ENCODE assay signal across 18 cellular contexts in the genomic region with DNA sequence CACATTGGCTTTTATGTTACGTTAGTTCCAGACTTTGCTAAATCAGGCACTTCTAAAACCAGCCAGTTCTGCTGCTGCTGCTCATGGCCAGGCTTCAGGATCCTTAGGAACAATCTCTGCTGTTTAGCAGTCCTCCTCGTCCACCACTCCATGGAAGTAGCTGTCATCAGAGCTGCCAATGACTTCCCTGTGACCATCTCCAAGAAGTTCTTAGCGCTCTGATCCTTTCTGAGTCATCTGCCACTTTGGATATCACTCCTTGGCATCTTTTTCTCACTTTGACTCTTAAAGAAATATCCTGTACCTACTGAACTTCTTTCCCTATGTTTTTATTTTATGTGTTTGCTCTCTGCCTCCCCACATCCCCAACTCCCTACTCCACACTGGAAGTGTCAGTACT. TPM values are rescaled to one million over a fixed set of nuclear protein-coding genes. Genes with fewer than 3 reads are reported as not detected.
DNase-seq lines count a peak whose midpoint lies in the region; ATAC-seq and TF ChIP-seq lines count a peak whose summit lies in the region.
"Had no signal": no experiment of that assay in that cellular context is flagged by ENCODE, and none has a peak within 500 bp of the region (broad histone marks: within the 10 kb centered on the region; RNA-seq: fewer than 3 reads in every experiment).

No MANE protein-coding gene starts in this region.

- H3K27me3 ChIP-seq in Caco-2 (replicated peaks; ENCODE audit: control insufficient read depth, insufficient read depth, low read length) = no peaks in the 10 kb centered on the region
- no peaks in the 10 kb centered on the region for H3K27me3 ChIP-seq in Panc1 (ENCODE audit: control insufficient read depth, insufficient read depth, low read length)
- H3K27me3 ChIP-seq: foreskin keratinocyte, SJSA1 had no signal

- H3K27ac Mint-ChIP-seq in Caco-2 (ENCODE audit: unreplicated experiment) (peak overlapping the region; percentile 7), progenitor cell of endocrine pancreas (peak overlapping the region; percentile 95)
- H3K27ac Mint-ChIP-seq: activated naive CD4-positive, alpha-beta T cell treated with anti-CD3 and anti-CD28 coated beads, Interleukin-2, amount 10 ng/mL, durations not matched to agents 7 days and 5 days had no signal

- H3K36me3 ChIP-seq in Caco-2 (ENCODE audit: control insufficient read depth, insufficient read depth, low read length) (no peaks in the 10 kb centered on the region), Panc1 (ENCODE audit: control insufficient read depth, insufficient read depth, low read length) (no peaks in the 10 kb centered on the region)
- H3K36me3 ChIP-seq: left ventricle myocardium inferior, SJSA1 had no signal

- H3K27me3 Mint-ChIP-seq in Caco-2 (ENCODE audit: insufficient read depth, unreplicated experiment) (no peaks in the 10 kb centered on the region), progenitor cell of endocrine pancreas (no peaks in the 10 kb centered on the region)
- H3K27me3 Mint-ChIP-seq: naive B cell had no signal

- DNase-seq in Caco-2 = no peak
- no peak for DNase-seq in Panc1 (ENCODE audit: low read depth, low spot score)
- peak; percentile 39 for DNase-seq in fibroblast of mammary gland (ENCODE audit: low read depth)
- DNase-seq in progenitor cell of endocrine pancreas (ENCODE audit: low spot score, unreplicated experiment) = no peak
- no peak for DNase-seq in activated CD4-positive, alpha-beta T cell treated with anti-CD3 and anti-CD28 coated beads for 1 hour
- no peak for DNase-seq in NCI-H2081 treated with DMSO at 0.1 percent for 48 hours (lab: John Stamatoyannopoulos, UW)
- no peak for DNase-seq in NCI-H2196 (lab: John Stamatoyannopoulos, UW; ENCODE audit: unreplicated experiment)
- DNase-seq: activated CD4-positive, alpha-beta T cell treated with anti-CD3 and anti-CD28 coated beads for 48 hours; activated naive CD4-positive, alpha-beta T cell treated with anti-CD3 and anti-CD28 coated beads, Interleukin-2, amount 10 ng/mL, durations not matched to agents 7 days and 5 days; activated T-cell treated with anti-CD3 and anti-CD28 coated beads for 4 hours; effector memory CD4-positive, alpha-beta T cell; foreskin keratinocyte; H9; left ventricle myocardium inferior; naive B cell; NCI-H1694 had no signal

- H3K4me3 Mint-ChIP-seq in Caco-2 (ENCODE audit: unreplicated experiment) (no peak overlapping the region), progenitor cell of endocrine pancreas (ENCODE audit: low read depth) (no peak overlapping the region)
- H3K4me3 Mint-ChIP-seq: activated naive CD4-positive, alpha-beta T cell treated with anti-CD3 and anti-CD28 coated beads, Interleukin-2, amount 10 ng/mL, durations not matched to agents 7 days and 5 days; H9; naive B cell had no signal

- H3K36me3 Mint-ChIP-seq in Caco-2 (ENCODE audit: insufficient read depth, unreplicated experiment) (peaks cover 7% of the 10 kb centered on the region), progenitor cell of endocrine pancreas (ENCODE audit: insufficient read depth) (no peaks in the 10 kb centered on the region)
- H3K36me3 Mint-ChIP-seq: activated naive CD4-positive, alpha-beta T cell treated with anti-CD3 and anti-CD28 coated beads, Interleukin-2, amount 10 ng/mL, durations not matched to agents 7 days and 5 days; naive B cell had no signal

- intact Hi-C loops in Caco-2 (cut with micrococcal nuclease; ENCODE audit: unreplicated experiment) (no loop called here), Panc1 (cut with micrococcal nuclease; ENCODE audit: unreplicated experiment) (no loop called here)

- H3K9me3 Mint-ChIP-seq in Caco-2 (ENCODE audit: unreplicated experiment) (no peaks in the 10 kb centered on the region), progenitor cell of endocrine pancreas (ENCODE audit: low read depth) (no peaks in the 10 kb centered on the region)
- H3K9me3 Mint-ChIP-seq: activated naive CD4-positive, alpha-beta T cell treated with anti-CD3 and anti-CD28 coated beads, Interleukin-2, amount 10 ng/mL, durations not matched to agents 7 days and 5 days; H9; naive B cell had no signal

- in situ Hi-C loops in Panc1 (cut with HindIII; ENCODE audit: low pct_unique_long_range_greater_than_20kb, low sequenced_read_pairs) = loop anchor here (25.0 kb wide), 1 partner anchor 338 kb away; no protein-coding TSS in a partner anchor

- BruUV-seq in Caco-2 (replicated peaks; lab: Mats Ljungman, UMichigan) (no TSS peak), Panc1 (replicated peaks; lab: Mats Ljungman, UMichigan) (no TSS peak)

- TF ChIP-seq CTCF in Caco-2 (IDR thresholded peaks at IDR 0.05; ENCODE audit: insufficient read depth in 1 of 2, low read depth in 1 of 2, low read length in 1 of 2, severe bottlenecking in 1 of 2, unreplicated experiment in 1 of 2) (no peak), Panc1 (IDR thresholded peaks at IDR 0.05) (no peak), fibroblast of mammary gland (conservative IDR thresholded peaks at IDR 0.05; ENCODE audit: control insufficient read depth, insufficient read depth, low read depth, low read length) (no peak), progenitor cell of endocrine pancreas (IDR thresholded peaks at IDR 0.05; ENCODE audit: unreplicated experiment) (no peak)

- ATAC-seq in Panc1 (peak; percentile 51; the same call in 1 of the 2 replicates), HG03280 (IDR thresholded peaks at IDR 0.05; ENCODE audit: unreplicated experiment) (no peak)
- ATAC-seq: foreskin keratinocyte had no signal

- H3K9me3 ChIP-seq in Caco-2 (no peaks in the 10 kb centered on the region), Panc1 (ENCODE audit: control insufficient read depth, insufficient read depth, low read depth, low read length) (no peaks in the 10 kb centered on the region)
- H3K9me3 ChIP-seq: left ventricle myocardium inferior, SJSA1 had no signal

- POLR2A ChIA-PET in Caco-2 (lab: Charles Lee) = interaction anchor here (1.6 kb wide), 1 partner anchor 13 kb away, joined by 4 read pairs; no protein-coding TSS in a partner anchor
- POLR2A ChIA-PET in Panc1 (lab: Charles Lee) = no interaction called here

- peaks cover 67% of the 10 kb centered on the region for H3K4me1 ChIP-seq in Caco-2
- H3K4me1 ChIP-seq in Panc1 (ENCODE audit: control insufficient read depth, insufficient read depth, low read length) = peaks cover 39% of the 10 kb centered on the region

- H3K4me3 ChIP-seq in Caco-2 (ENCODE audit: low read depth, low read length) (no peak overlapping the region), Panc1 (ENCODE audit: low read depth in 2 of 2, low read length in 2 of 2) (no peak overlapping the region), fibroblast of mammary gland (ENCODE audit: control insufficient read depth, low read depth, low read length) (no peak overlapping the region)
- H3K4me3 ChIP-seq: left ventricle myocardium inferior, SJSA1 had no signal

- CTCF ChIA-PET in Caco-2 (lab: Charles Lee) = no interaction called here
- CTCF ChIA-PET in Panc1 (lab: Charles Lee) = no interaction called here

- H3K4me1 Mint-ChIP-seq in Caco-2 (ENCODE audit: low read depth, unreplicated experiment) (peaks cover 55% of the 10 kb centered on the region), progenitor cell of endocrine pancreas (ENCODE audit: low read depth) (peaks cover 57% of the 10 kb centered on the region)

- H3K27ac ChIP-seq in Panc1 (ENCODE audit: low read length) = peak overlapping the region; percentile 100
- H3K27ac ChIP-seq: foreskin keratinocyte, left ventricle myocardium inferior, SJSA1 had no signal

RNA-seq across cellular contexts. Expression of a gene that starts 14.7 kb away (rescaled TPM):
- total RNA-seq in Caco-2 (2022) (129 and 135 TPM in 2 replicates), Panc1 (2021; ENCODE audit: unreplicated experiment) (187 TPM), progenitor cell of endocrine pancreas (193 and 214 TPM in 2 replicates)
- polyA plus RNA-seq in Panc1 (2012; ENCODE audit: insufficient read length) = 155 TPM
